Comparison of ENCODE assay signal across 18 cellular contexts in the genomic region with DNA sequence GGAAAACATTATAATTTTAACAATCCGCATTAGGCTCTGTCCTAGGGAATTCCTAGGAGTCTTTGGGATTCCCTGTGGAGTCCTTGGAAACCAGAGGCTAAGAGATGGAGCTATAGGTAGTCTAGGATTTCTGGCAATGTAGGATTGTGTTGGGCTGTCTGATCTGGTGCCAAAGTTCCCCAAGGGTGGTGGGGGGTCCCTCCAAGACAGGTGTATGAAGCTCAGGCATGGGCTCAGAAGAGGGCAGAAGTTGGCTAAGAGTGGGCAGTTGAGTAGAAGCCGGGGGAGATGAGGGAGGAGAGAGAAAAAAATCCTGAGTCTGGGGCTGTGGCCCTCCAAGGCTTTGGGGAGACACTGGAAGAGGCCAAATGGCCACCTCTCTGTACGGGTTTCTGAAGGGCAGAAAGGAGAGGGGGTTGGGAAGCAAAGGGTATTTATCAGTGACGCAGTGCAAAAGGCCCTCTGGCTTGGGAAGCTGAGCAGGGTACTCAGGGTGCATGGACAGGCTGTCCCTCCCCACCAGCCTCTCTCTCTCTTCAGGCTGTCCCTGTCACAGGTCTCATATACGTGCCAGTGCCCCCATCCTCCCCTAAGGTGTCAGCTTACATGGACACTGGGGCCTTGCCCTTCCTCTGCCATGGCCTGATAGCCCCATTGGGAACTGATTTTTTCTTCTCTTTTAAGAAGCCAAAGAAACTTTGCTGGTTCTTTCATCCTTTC. TPM values are rescaled to one million over a fixed set of nuclear protein-coding genes. Genes with fewer than 3 reads are reported as not detected.
A peak's percentile ranks its signal among the peaks of the same experiment; 100 is the strongest.
DNase-seq lines count a peak whose midpoint lies in the region; ATAC-seq and TF ChIP-seq lines count a peak whose summit lies in the region.
"Had no signal": no experiment of that assay in that cellular context is flagged by ENCODE, and none has a peak within 500 bp of the region (broad histone marks: within the 10 kb centered on the region; RNA-seq: fewer than 3 reads in every experiment).

No MANE protein-coding gene starts in this region.

- POLR2A ChIA-PET in HEK293T (lab: Yijun Ruan, JAX) = interaction anchor here (0.6 to 17.5 kb wide), 8 partner anchors 10 to 950 kb away, joined by 3 to 367 read pairs (median 8); partner anchors contain the start of genes CBX3, HNRNPA2B1, HOXA10 and HOXA11

- peaks cover 47 to 100% of the 10 kb centered on the region in 2 donors for H3K27me3 ChIP-seq in left lung
- no peaks in the 10 kb centered on the region for H3K27me3 ChIP-seq in skeletal muscle tissue (ENCODE audit: control insufficient read depth in 3 of 3, insufficient read depth in 3 of 3, low read length in 3 of 3)

- H3K4me3 Mint-ChIP-seq in brain = peak overlapping the region in 3 of 5 experiments; percentile 44 to 83 (median 82)
- H3K4me3 Mint-ChIP-seq: activated CD8-positive, alpha-beta T cell treated with anti-CD3 and anti-CD28 coated beads, Interleukin-2, amount 10 ng/mL, durations not matched to agents 7 days and 5 days had no signal

- peak overlapping the region in 3 of 5 experiments; percentile 5 to 94 (median 13) for H3K27ac Mint-ChIP-seq in brain
- H3K27ac Mint-ChIP-seq: activated CD8-positive, alpha-beta T cell treated with anti-CD3 and anti-CD28 coated beads, Interleukin-2, amount 10 ng/mL, durations not matched to agents 7 days and 5 days had no signal

- H3K9me3 Mint-ChIP-seq in brain = peaks cover 0 to 33% (median 9%) of the 10 kb centered on the region in 5 experiments

- H3K36me3 ChIP-seq in left lung = no peaks in the 10 kb centered on the region
- H3K36me3 ChIP-seq in skeletal muscle tissue (ENCODE audit: control insufficient read depth in 3 of 3, insufficient read depth in 3 of 3, low read length in 3 of 3) = peaks cover 10 to 34% (median 23%) of the 10 kb centered on the region in 3 donors
- H3K36me3 ChIP-seq: cardiac muscle cell had no signal

- H3K9me3 ChIP-seq in left lung (no peaks in the 10 kb centered on the region), skeletal muscle tissue (ENCODE audit: control insufficient read depth in 3 of 3, low read length in 3 of 3) (no peaks in the 10 kb centered on the region)

- peak overlapping the region; percentile 75 to 87 for H3K27ac ChIP-seq in left lung
- peak overlapping the region; percentile 71 for H3K27ac ChIP-seq in skeletal muscle tissue (ENCODE audit: low read depth, low read length)
- H3K27ac ChIP-seq: cardiac muscle cell, KMS-11, parathyroid adenoma had no signal

- H3K4me1 ChIP-seq in left lung = peaks cover 0 to 44% of the 10 kb centered on the region in 2 donors
- H3K4me1 ChIP-seq in skeletal muscle tissue (ENCODE audit: control insufficient read depth in 3 of 3, insufficient read depth in 3 of 3, low read length in 3 of 3) = peaks cover 40 to 46% (median 46%) of the 10 kb centered on the region in 3 donors
- H3K4me1 ChIP-seq: parathyroid adenoma had no signal

- H3K9ac ChIP-seq in skeletal muscle tissue (ENCODE audit: low read depth in 1 of 3, low read length in 3 of 3) = peak overlapping the region in 1 of 3 donors; percentile 62
- H3K9ac ChIP-seq: KMS-11, parathyroid adenoma had no signal

- H3K4me3 ChIP-seq in left lung (peak overlapping the region in 1 of 2 donors; percentile 41), skeletal muscle tissue (ENCODE audit: low read length in 3 of 3) (peak overlapping the region; percentile 59 to 98 (median 72))
- H3K4me3 ChIP-seq: cardiac muscle cell had no signal

- intact Hi-C loops in left lung (cut with DNase I) = no loop called here

- no peak for ATAC-seq in left lung
- ATAC-seq in HG03571 (IDR thresholded peaks at IDR 0.05; ENCODE audit: unreplicated experiment) = no peak
- no peak for ATAC-seq in GM21786 (IDR thresholded peaks at IDR 0.05; ENCODE audit: unreplicated experiment)
- ATAC-seq: activated CD8-positive, alpha-beta T cell treated with anti-CD3 and anti-CD28 coated beads, Interleukin-2, amount 10 ng/mL, durations not matched to agents 7 days and 5 days; esophagus mucosa had no signal

- peaks cover 100% of the 10 kb centered on the region for H3K27me3 Mint-ChIP-seq in brain

- H3K36me3 Mint-ChIP-seq in brain = peaks cover 19% of the 10 kb centered on the region

- CTCF ChIA-PET in HEK293T (lab: Yijun Ruan, JAX) = interaction anchor here (0.7 to 4.9 kb wide), 2 partner anchors 15 to 424 kb away, joined by 3 to 20 read pairs; no protein-coding TSS in a partner anchor

- H3K4me1 Mint-ChIP-seq in brain = peaks cover 29% of the 10 kb centered on the region

- DNase-seq in HEK293T (ENCODE audit: extremely low spot score) (no peak), left lung (no peak), T1000 (lab: John Stamatoyannopoulos, UW) (no peak)
- no peak for DNase-seq in stimulated activated naive CD4-positive, alpha-beta T cell (lab: John Stamatoyannopoulos, UW)
- DNase-seq: activated CD8-positive, alpha-beta T cell treated with anti-CD3 and anti-CD28 coated beads, Interleukin-2, amount 10 ng/mL, durations not matched to agents 7 days and 5 days; activated gamma-delta T cell; DMS79; hippocampal formation; NCI-H1694; SIG-M5 had no signal

- TF ChIP-seq CTCF in brain (conservative IDR thresholded peaks at IDR 0.05) (no peak), left lung (IDR thresholded peaks at IDR 0.05) (no peak)

TF ChIP-seq in HEK293T, 16 proteins besides CTCF, POLR2A, EP300 and RAD21:
- TF ChIP-seq PKNOX1 (IDR thresholded peaks at IDR 0.05) (no peak), ELF4 (IDR thresholded peaks at IDR 0.05) (0 out of 2 replicates have a peak, but pooled peaks have one; percentile 23), SP1 (IDR thresholded peaks at IDR 0.05) (no peak), ARNT (IDR thresholded peaks at IDR 0.05) (no peak), HDGF (IDR thresholded peaks at IDR 0.05; ENCODE audit: borderline replicate concordance) (no peak), NFRKB (IDR thresholded peaks at IDR 0.05) (no peak), BHLHE40 (IDR thresholded peaks at IDR 0.05; ENCODE audit: borderline replicate concordance) (no peak), ZNF384 (IDR thresholded peaks at IDR 0.05) (no peak)
TF ChIP-seq in HEK293T: peak in this region for 1.

RNA-seq across cellular contexts. Expression of gene HOXA6, which starts 0.9 kb away (rescaled TPM):
- 14.9 TPM for polyA plus RNA-seq in brain (ENCODE audit: insufficient read depth, low read depth, low replicate concordance)
- 1 to 10 TPM; 3.5 to 5.0 TPM for total RNA-seq in left lung
- total RNA-seq in skeletal muscle tissue = 3.1 TPM
- total RNA-seq: activated CD8-positive, alpha-beta T cell treated with anti-CD3 and anti-CD28 coated beads, Interleukin-2, amount 10 ng/mL, durations not matched to agents 7 days and 5 days; cardiac muscle cell had no signal
- polyA plus RNA-seq: cardiac muscle cell had no signal

RNA-seq across cellular contexts. Expression of gene HOXA5, which starts 3.2 kb away (rescaled TPM):
- 25.3 TPM for polyA plus RNA-seq in brain (ENCODE audit: insufficient read depth, low read depth, low replicate concordance)
- total RNA-seq in left lung (10 to 100 TPM; 16.1 to 21.6 TPM), skeletal muscle tissue (4.2 TPM)
- total RNA-seq: activated CD8-positive, alpha-beta T cell treated with anti-CD3 and anti-CD28 coated beads, Interleukin-2, amount 10 ng/mL, durations not matched to agents 7 days and 5 days; cardiac muscle cell had no signal
- polyA plus RNA-seq: cardiac muscle cell had no signal

RNA-seq across cellular contexts. Expression of gene HOXA3, which starts 5.7 kb away (rescaled TPM):
- polyA plus RNA-seq in brain (ENCODE audit: insufficient read depth, low read depth, low replicate concordance) = 2.0 TPM
- 1 to 10 TPM; 5.7 to 8.8 TPM for total RNA-seq in left lung
- 3.7 TPM for total RNA-seq in skeletal muscle tissue
- total RNA-seq: activated CD8-positive, alpha-beta T cell treated with anti-CD3 and anti-CD28 coated beads, Interleukin-2, amount 10 ng/mL, durations not matched to agents 7 days and 5 days had no signal

RNA-seq across cellular contexts. Expression of gene HOXA7, which starts 9.8 kb away (rescaled TPM):
- 1.3 TPM for polyA plus RNA-seq in brain (ENCODE audit: insufficient read depth, low read depth, low replicate concordance)
- total RNA-seq in left lung = 1 to 10 TPM; 1.3 to 2.2 TPM
- 1.6 TPM for total RNA-seq in skeletal muscle tissue
- total RNA-seq: activated CD8-positive, alpha-beta T cell treated with anti-CD3 and anti-CD28 coated beads, Interleukin-2, amount 10 ng/mL, durations not matched to agents 7 days and 5 days; cardiac muscle cell had no signal
- polyA plus RNA-seq: cardiac muscle cell had no signal

RNA-seq across cellular contexts. Expression of gene HOXA4, which starts 16.1 kb away (rescaled TPM):
- 1.1 TPM for polyA plus RNA-seq in brain (ENCODE audit: insufficient read depth, low read depth, low replicate concordance)
- 1 to 10 TPM; 3.4 to 7.6 TPM for total RNA-seq in left lung
- total RNA-seq in skeletal muscle tissue = 2.1 TPM
- total RNA-seq: activated CD8-positive, alpha-beta T cell treated with anti-CD3 and anti-CD28 coated beads, Interleukin-2, amount 10 ng/mL, durations not matched to agents 7 days and 5 days; cardiac muscle cell had no signal
